ENCODE assay signal across 26 cellular contexts in the genomic region with DNA sequence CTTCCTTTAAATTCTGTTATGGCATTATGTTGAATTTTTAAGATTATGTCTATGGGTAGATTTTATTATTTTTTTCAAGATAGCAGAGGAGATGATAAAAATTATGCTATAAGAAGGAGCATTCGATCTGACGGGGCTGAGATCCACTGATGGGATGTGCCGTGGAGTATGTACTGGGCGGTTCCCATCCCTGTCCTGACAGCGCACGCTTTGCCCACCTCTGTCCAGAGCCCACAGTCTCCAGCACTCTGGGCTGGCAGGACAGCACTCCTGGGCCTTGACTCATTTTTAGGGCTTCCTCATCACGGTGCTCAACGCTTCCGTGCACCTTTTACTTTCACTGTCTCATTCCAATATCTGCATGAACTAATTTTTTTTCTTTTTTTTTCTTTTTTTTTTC.
A peak's percentile ranks its signal among the peaks of the same experiment; 100 is the strongest.
DNase-seq lines count a peak whose midpoint lies in the region; ATAC-seq, FAIRE-seq and TF ChIP-seq lines count a peak whose summit lies in the region.
"Had no signal": no experiment of that assay in that cellular context is flagged by ENCODE, and none has a peak within 500 bp of the region (broad histone marks: within the 10 kb centered on the region; RNA-seq: fewer than 3 reads in every experiment).

No MANE protein-coding gene starts in this region.

- H3K9ac ChIP-seq in kidney (ENCODE audit: low read length in 2 of 2), result no peak overlapping the region
- H3K9ac ChIP-seq: BLaER1 had no signal

- no peak for FAIRE-seq in kidney (lab: Jason Lieb, UNC)
- FAIRE-seq: A204.1, GM12878, GM12892, GM18507 had no signal

- DNase-seq in chondrocyte (ENCODE audit: low spot score) (peak; percentile 53), kidney (peak; percentile 17), spleen (peak; percentile 41)
- DNase-seq: 8988T; ACHN; BE2C; C1 segment of cervical spinal cord; CD4-positive, alpha-beta memory T cell; CD4-positive, CD25-positive, alpha-beta regulatory T cell; CD8-positive, alpha-beta memory T cell; COR-L47; DMS 273 treated with DMSO at 0.1 percent for 48 hours; DMS153; DMS53; DMS79; DND-41; EL; GDM1 had no signal

- no peak overlapping the region for H3K4me3 Mint-ChIP-seq in chondrocyte (ENCODE audit: unreplicated experiment)
- H3K4me3 Mint-ChIP-seq: CD14-positive monocyte; CD4-positive, alpha-beta memory T cell; CD4-positive, CD25-positive, alpha-beta regulatory T cell; CD8-positive, alpha-beta memory T cell had no signal

- H3K27ac Mint-ChIP-seq in chondrocyte (ENCODE audit: unreplicated experiment), result no peak overlapping the region
- H3K27ac Mint-ChIP-seq: CD4-positive, alpha-beta memory T cell; CD4-positive, CD25-positive, alpha-beta regulatory T cell; CD8-positive, alpha-beta memory T cell had no signal

- TF ChIP-seq POLR2A in spleen (IDR thresholded peaks at IDR 0.05), result no peak

- H3K4me3 ChIP-seq in kidney (ENCODE audit: low read length in 2 of 2), result no peak overlapping the region
- H3K4me3 ChIP-seq in spleen, result no peak overlapping the region
- H3K4me3 ChIP-seq: BLaER1, GM12878 had no signal

- intact Hi-C loops in kidney (cut with DNase I), result no loop called here
- intact Hi-C loops in spleen (cut with DNase I; ENCODE audit: low total_unique reads), result no loop called here

- H3K36me3 ChIP-seq in kidney (ENCODE audit: control insufficient read depth in 1 of 2, insufficient read depth in 2 of 2, low read length in 2 of 2) (no peaks in the 10 kb centered on the region), spleen (no peaks in the 10 kb centered on the region)
- H3K36me3 ChIP-seq: BE2C, BLaER1 had no signal

- no peaks in the 10 kb centered on the region for H3K9me3 ChIP-seq in kidney (ENCODE audit: control insufficient read depth in 1 of 2, low read length in 2 of 2)
- no peaks in the 10 kb centered on the region for H3K9me3 ChIP-seq in spleen
- H3K9me3 ChIP-seq: BE2C, BLaER1 had no signal

- H3K27me3 Mint-ChIP-seq in chondrocyte (ENCODE audit: low read depth), result peaks cover 27% of the 10 kb centered on the region

- ATAC-seq in HG03095 (IDR thresholded peaks at IDR 0.05; ENCODE audit: unreplicated experiment) (no peak), HG03439 (IDR thresholded peaks at IDR 0.05; ENCODE audit: unreplicated experiment) (no peak)
- ATAC-seq: GM12878 had no signal

- H3K9me3 Mint-ChIP-seq in chondrocyte (ENCODE audit: low read depth), result no peaks in the 10 kb centered on the region
- H3K9me3 Mint-ChIP-seq: CD4-positive, alpha-beta memory T cell; CD4-positive, CD25-positive, alpha-beta regulatory T cell; CD8-positive, alpha-beta memory T cell had no signal

- H3K4me1 ChIP-seq in kidney (ENCODE audit: control insufficient read depth in 1 of 2, insufficient read depth in 1 of 2, low read depth in 1 of 2, low read length in 2 of 2) (no peaks in the 10 kb centered on the region), spleen (no peaks in the 10 kb centered on the region)
- H3K4me1 ChIP-seq: BE2C had no signal

- peaks cover 2% of the 10 kb centered on the region for H3K36me3 Mint-ChIP-seq in chondrocyte (ENCODE audit: low read depth)
- H3K36me3 Mint-ChIP-seq: CD14-positive monocyte; CD4-positive, alpha-beta memory T cell; CD4-positive, CD25-positive, alpha-beta regulatory T cell; CD8-positive, alpha-beta memory T cell had no signal

- H3K27ac ChIP-seq in kidney (ENCODE audit: low read depth in 2 of 2, low read length in 2 of 2), result no peak overlapping the region
- no peak overlapping the region for H3K27ac ChIP-seq in spleen
- H3K27ac ChIP-seq: BLaER1 had no signal

- no peaks in the 10 kb centered on the region for H3K4me1 Mint-ChIP-seq in chondrocyte (ENCODE audit: low read depth)
- H3K4me1 Mint-ChIP-seq: CD14-positive monocyte; CD4-positive, alpha-beta memory T cell; CD4-positive, CD25-positive, alpha-beta regulatory T cell; CD8-positive, alpha-beta memory T cell had no signal

- TF ChIP-seq CTCF in chondrocyte (IDR thresholded peaks at IDR 0.05), result no peak
- TF ChIP-seq CTCF in kidney (IDR thresholded peaks at IDR 0.05; ENCODE audit: borderline replicate concordance, extremely low read depth, insufficient read depth), result no peak
- no peak for TF ChIP-seq CTCF in spleen (IDR thresholded peaks at IDR 0.05 in 8 of 11, conservative IDR thresholded peaks at IDR 0.05 in 3 of 11)

- peaks cover 0 to 28% (median 0%) of the 10 kb centered on the region in 7 donors for H3K27me3 ChIP-seq in spleen (replicated peaks in 1 of 7)
- H3K27me3 ChIP-seq: BLaER1 had no signal

- 89 to 94% (median 93%) methylated on average over 9 of the region's 9 CpGs for WGBS in spleen, 5 donors
